Comparison of ENCODE assay signal across 14 cellular contexts in the genomic region with DNA sequence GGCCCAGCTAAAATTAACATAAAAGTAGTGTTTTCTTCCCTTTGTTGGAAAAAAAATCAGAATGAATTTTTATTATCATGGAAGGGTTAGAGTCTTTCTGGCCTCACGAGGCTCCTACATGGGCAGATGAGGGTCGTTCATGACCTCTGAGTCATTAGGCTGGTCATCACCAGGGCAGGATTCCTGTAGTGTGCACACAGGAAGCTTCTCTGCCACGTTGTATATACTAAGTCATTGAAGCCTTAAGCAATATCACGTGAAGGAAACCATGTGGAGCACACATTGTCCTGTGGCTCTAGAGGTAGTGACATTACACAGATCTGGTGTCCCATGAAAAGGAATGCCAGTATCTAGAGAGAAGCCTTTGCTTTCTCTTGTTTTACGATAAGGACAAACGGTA.
"Had no signal": no experiment of that assay in that cellular context is flagged by ENCODE, and none has a peak within 500 bp of the region (broad histone marks: within the 10 kb centered on the region; RNA-seq: fewer than 3 reads in every experiment).

No MANE protein-coding gene starts in this region.

- H3K79me2 ChIP-seq: parathyroid adenoma had no signal

- H3K27ac Mint-ChIP-seq: activated CD4-positive, alpha-beta T cell treated with anti-CD3 and anti-CD28 coated beads for 36 hours; activated CD8-positive, alpha-beta T cell treated with anti-CD3 and anti-CD28 coated beads for 36 hours; activated naive CD8-positive, alpha-beta T cell treated with anti-CD3 and anti-CD28 coated beads, Interleukin-2, amount 10 ng/mL, durations not matched to agents 7 days and 5 days; stimulated activated naive CD8-positive, alpha-beta T cell treated with anti-CD3 and anti-CD28 coated beads, Interleukin-15, Interleukin-2, amounts not matched to agents 100 ng/mL and 50 ng/mL, for 24 hours had no signal

- H3K9ac ChIP-seq: parathyroid adenoma had no signal

- H3K9me3 Mint-ChIP-seq: activated CD8-positive, alpha-beta T cell treated with anti-CD3 and anti-CD28 coated beads for 36 hours; stimulated activated naive CD8-positive, alpha-beta T cell treated with anti-CD3 and anti-CD28 coated beads, Interleukin-15, Interleukin-2, amounts not matched to agents 100 ng/mL and 50 ng/mL, for 24 hours had no signal

- DNase-seq: activated CD4-positive, alpha-beta T cell treated with anti-CD3 and anti-CD28 coated beads for 36 hours; activated CD8-positive, alpha-beta memory T cell treated with anti-CD3 and anti-CD28 coated beads, Interleukin-2, amount 50 U/mL, for 4 hours; activated CD8-positive, alpha-beta T cell treated with anti-CD3 and anti-CD28 coated beads for 36 hours; activated naive CD8-positive, alpha-beta T cell treated with anti-CD3 and anti-CD28 coated beads, Interleukin-2, amount 10 ng/mL, durations not matched to agents 7 days and 5 days; aorta; hippocampal formation; kidney glomerular epithelial cell; stimulated activated CD4-positive, alpha-beta T cell treated with anti-CD3 and anti-CD28 coated beads, Interleukin-4, amount 100 ng/mL, for 24 hours; testis; uterus had no signal

- H3K27ac ChIP-seq: cardiac muscle cell, parathyroid adenoma, testis, uterus, VCaP had no signal

- H3K4me1 ChIP-seq: parathyroid adenoma, testis, uterus had no signal

- H3K4me3 Mint-ChIP-seq: activated CD4-positive, alpha-beta T cell treated with anti-CD3 and anti-CD28 coated beads for 36 hours; activated CD8-positive, alpha-beta T cell treated with anti-CD3 and anti-CD28 coated beads for 36 hours; activated naive CD8-positive, alpha-beta T cell treated with anti-CD3 and anti-CD28 coated beads, Interleukin-2, amount 10 ng/mL, durations not matched to agents 7 days and 5 days; stimulated activated naive CD8-positive, alpha-beta T cell treated with anti-CD3 and anti-CD28 coated beads, Interleukin-15, Interleukin-2, amounts not matched to agents 100 ng/mL and 50 ng/mL, for 24 hours had no signal

- ATAC-seq: activated CD4-positive, alpha-beta T cell treated with anti-CD3 and anti-CD28 coated beads for 36 hours; activated CD8-positive, alpha-beta T cell treated with anti-CD3 and anti-CD28 coated beads for 36 hours had no signal

- H3K27me3 Mint-ChIP-seq: activated CD4-positive, alpha-beta T cell treated with anti-CD3 and anti-CD28 coated beads for 36 hours; activated CD8-positive, alpha-beta T cell treated with anti-CD3 and anti-CD28 coated beads for 36 hours; activated naive CD8-positive, alpha-beta T cell treated with anti-CD3 and anti-CD28 coated beads, Interleukin-2, amount 10 ng/mL, durations not matched to agents 7 days and 5 days; stimulated activated naive CD8-positive, alpha-beta T cell treated with anti-CD3 and anti-CD28 coated beads, Interleukin-15, Interleukin-2, amounts not matched to agents 100 ng/mL and 50 ng/mL, for 24 hours had no signal

- H3K4me3 ChIP-seq: cardiac muscle cell, testis, uterus had no signal

- H3K9me3 ChIP-seq: testis, uterus had no signal

- H2AFZ ChIP-seq: parathyroid adenoma had no signal

- H3K4me1 Mint-ChIP-seq: activated CD4-positive, alpha-beta T cell treated with anti-CD3 and anti-CD28 coated beads for 36 hours; activated naive CD8-positive, alpha-beta T cell treated with anti-CD3 and anti-CD28 coated beads, Interleukin-2, amount 10 ng/mL, durations not matched to agents 7 days and 5 days had no signal

- H3K27me3 ChIP-seq: cardiac muscle cell, testis, uterus had no signal

- H3K36me3 ChIP-seq: cardiac muscle cell, uterus had no signal
